ENCODE assay signal across 26 cellular contexts in the genomic region with DNA sequence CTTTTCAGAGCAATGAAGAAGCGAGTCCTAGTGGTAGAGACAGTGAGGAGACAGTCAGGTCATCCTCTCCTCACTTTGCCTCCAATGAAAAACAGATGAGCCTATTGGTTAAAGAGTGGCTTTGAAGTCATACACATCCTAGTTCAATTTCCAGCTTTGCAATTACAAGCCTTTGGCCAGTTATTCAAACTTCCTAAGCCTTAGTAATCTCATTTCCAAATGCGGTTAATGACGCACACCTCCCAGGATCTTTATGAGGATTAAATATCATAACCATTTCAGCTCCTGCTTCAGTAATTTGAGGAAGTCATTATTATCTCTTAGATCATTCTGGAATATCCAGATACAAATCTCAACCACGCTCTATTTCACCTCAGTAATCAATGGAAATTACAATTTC.
"Had no signal": no experiment of that assay in that cellular context is flagged by ENCODE, and none has a peak within 500 bp of the region (broad histone marks: within the 10 kb centered on the region; RNA-seq: fewer than 3 reads in every experiment).

No MANE protein-coding gene starts in this region.

- H3K4me3 ChIP-seq: body of pancreas, cardiac muscle cell, hepatocyte, lower lobe of right lung, mucosa of descending colon, right lobe of liver, skin epidermis, tibial artery had no signal

- H3K27ac ChIP-seq: body of pancreas, cardiac muscle cell, hepatocyte, lower lobe of right lung, parathyroid adenoma, right lobe of liver, skin epidermis, tibial artery had no signal

- H3K4me1 ChIP-seq: body of pancreas, lower lobe of right lung, parathyroid adenoma, right lobe of liver, tibial artery had no signal

- DNase-seq: activated CD4-positive, alpha-beta T cell treated with anti-CD3 and anti-CD28 coated beads for 36 hours; activated CD4-positive, alpha-beta T cell treated with anti-CD3 and anti-CD28 coated beads, Interleukin-2, amount 50 U/mL, for 48 hours; activated effector memory CD4-positive, alpha-beta T cell treated with Interleukin-2 at 50 U/mL for 16 hours; activated naive CD4-positive, alpha-beta T cell treated with anti-CD3 and anti-CD28 coated beads, Interleukin-2, amount 10 ng/mL, durations not matched to agents 7 days and 5 days; activated T-cell treated with anti-CD3 and anti-CD28 coated beads, Interleukin-2, amount 50 U/mL, for 72 hours; anterior cingulate cortex; body of pancreas; effector CD4-positive, alpha-beta T cell; foreskin melanocyte; glutamatergic neuron; immature natural killer cell; lower lobe of right lung; mesendoderm; mucosa of descending colon; nucleus accumbens; right lobe of liver; stimulated activated CD4-positive, alpha-beta T cell treated with anti-CD3 and anti-CD28 coated beads, Interleukin-1b, Interleukin-23, amount 100 ng/mL, for 48 hours; substantia nigra; T1000; tibial artery had no signal

- H3K9me3 ChIP-seq: body of pancreas, lower lobe of right lung, mucosa of descending colon, right lobe of liver, tibial artery had no signal

- H3K36me3 ChIP-seq: cardiac muscle cell, lower lobe of right lung, right lobe of liver, tibial artery had no signal

- H3K27me3 ChIP-seq: body of pancreas, cardiac muscle cell, hepatocyte, right lobe of liver, tibial artery had no signal

- ATAC-seq: activated CD4-positive, alpha-beta T cell treated with anti-CD3 and anti-CD28 coated beads for 36 hours; activated T-cell treated with anti-CD3 and anti-CD28 coated beads, Interleukin-2, amount 50 U/mL, for 72 hours; body of pancreas; left lobe of liver; lower lobe of right lung; mucosa of descending colon; WTC11 had no signal
